ENCODE assay signal across 1 cellular context in the genomic region with DNA sequence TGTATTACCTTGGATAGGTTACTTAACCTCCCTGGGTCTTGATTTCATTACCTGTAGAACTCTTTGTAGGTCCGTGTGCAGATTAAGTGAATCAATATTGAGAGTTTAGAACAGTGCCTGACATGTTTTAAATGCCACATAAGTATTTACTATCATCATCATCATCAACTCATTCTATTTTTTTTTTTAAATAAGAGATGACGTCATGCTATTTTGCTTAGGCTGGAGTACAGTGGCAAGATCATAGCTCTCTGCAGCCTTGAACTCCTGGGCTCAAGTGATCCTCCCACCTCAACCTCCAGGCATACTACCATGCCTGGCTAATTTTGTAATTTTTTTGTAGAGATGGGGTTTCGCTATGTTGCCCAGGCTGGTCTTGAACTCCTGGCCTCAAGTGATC.
TF ChIP-seq lines count a peak whose summit lies in the region.

No MANE protein-coding gene starts in this region.

TF ChIP-seq in GM23338, 12 proteins besides CTCF, POLR2A, EP300 and RAD21 (continued from another document):
- TF ChIP-seq, protein P1, sequence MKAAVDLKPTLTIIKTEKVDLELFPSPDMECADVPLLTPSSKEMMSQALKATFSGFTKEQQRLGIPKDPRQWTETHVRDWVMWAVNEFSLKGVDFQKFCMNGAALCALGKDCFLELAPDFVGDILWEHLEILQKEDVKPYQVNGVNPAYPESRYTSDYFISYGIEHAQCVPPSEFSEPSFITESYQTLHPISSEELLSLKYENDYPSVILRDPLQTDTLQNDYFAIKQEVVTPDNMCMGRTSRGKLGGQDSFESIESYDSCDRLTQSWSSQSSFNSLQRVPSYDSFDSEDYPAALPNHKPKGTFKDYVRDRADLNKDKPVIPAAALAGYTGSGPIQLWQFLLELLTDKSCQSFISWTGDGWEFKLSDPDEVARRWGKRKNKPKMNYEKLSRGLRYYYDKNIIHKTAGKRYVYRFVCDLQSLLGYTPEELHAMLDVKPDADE (IDR thresholded peaks at IDR 0.05): no peak
- no peak for TF ChIP-seq STAT1 (IDR thresholded peaks at IDR 0.05; ENCODE audit: unreplicated experiment)
- no peak for TF ChIP-seq POLR2AphosphoS5 (IDR thresholded peaks at IDR 0.05; ENCODE audit: low read depth)
- TF ChIP-seq, protein P2, sequence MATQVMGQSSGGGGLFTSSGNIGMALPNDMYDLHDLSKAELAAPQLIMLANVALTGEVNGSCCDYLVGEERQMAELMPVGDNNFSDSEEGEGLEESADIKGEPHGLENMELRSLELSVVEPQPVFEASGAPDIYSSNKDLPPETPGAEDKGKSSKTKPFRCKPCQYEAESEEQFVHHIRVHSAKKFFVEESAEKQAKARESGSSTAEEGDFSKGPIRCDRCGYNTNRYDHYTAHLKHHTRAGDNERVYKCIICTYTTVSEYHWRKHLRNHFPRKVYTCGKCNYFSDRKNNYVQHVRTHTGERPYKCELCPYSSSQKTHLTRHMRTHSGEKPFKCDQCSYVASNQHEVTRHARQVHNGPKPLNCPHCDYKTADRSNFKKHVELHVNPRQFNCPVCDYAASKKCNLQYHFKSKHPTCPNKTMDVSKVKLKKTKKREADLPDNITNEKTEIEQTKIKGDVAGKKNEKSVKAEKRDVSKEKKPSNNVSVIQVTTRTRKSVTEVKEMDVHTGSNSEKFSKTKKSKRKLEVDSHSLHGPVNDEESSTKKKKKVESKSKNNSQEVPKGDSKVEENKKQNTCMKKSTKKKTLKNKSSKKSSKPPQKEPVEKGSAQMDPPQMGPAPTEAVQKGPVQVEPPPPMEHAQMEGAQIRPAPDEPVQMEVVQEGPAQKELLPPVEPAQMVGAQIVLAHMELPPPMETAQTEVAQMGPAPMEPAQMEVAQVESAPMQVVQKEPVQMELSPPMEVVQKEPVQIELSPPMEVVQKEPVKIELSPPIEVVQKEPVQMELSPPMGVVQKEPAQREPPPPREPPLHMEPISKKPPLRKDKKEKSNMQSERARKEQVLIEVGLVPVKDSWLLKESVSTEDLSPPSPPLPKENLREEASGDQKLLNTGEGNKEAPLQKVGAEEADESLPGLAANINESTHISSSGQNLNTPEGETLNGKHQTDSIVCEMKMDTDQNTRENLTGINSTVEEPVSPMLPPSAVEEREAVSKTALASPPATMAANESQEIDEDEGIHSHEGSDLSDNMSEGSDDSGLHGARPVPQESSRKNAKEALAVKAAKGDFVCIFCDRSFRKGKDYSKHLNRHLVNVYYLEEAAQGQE (IDR thresholded peaks at IDR 0.05; ENCODE audit: unreplicated experiment): no peak
- no peak for TF ChIP-seq ZNF331 (CRISPR knock-in tag; IDR thresholded peaks at IDR 0.05; ENCODE audit: low read depth)
- no peak for TF ChIP-seq ZNF114 (CRISPR knock-in tag; IDR thresholded peaks at IDR 0.05)
- no peak for TF ChIP-seq EZH2 (IDR thresholded peaks at IDR 0.05; ENCODE audit: low read depth, unreplicated experiment)
- TF ChIP-seq CREB1 (CRISPR knock-in tag; IDR thresholded peaks at IDR 0.05; ENCODE audit: low read depth): no peak
- TF ChIP-seq, protein P3, sequence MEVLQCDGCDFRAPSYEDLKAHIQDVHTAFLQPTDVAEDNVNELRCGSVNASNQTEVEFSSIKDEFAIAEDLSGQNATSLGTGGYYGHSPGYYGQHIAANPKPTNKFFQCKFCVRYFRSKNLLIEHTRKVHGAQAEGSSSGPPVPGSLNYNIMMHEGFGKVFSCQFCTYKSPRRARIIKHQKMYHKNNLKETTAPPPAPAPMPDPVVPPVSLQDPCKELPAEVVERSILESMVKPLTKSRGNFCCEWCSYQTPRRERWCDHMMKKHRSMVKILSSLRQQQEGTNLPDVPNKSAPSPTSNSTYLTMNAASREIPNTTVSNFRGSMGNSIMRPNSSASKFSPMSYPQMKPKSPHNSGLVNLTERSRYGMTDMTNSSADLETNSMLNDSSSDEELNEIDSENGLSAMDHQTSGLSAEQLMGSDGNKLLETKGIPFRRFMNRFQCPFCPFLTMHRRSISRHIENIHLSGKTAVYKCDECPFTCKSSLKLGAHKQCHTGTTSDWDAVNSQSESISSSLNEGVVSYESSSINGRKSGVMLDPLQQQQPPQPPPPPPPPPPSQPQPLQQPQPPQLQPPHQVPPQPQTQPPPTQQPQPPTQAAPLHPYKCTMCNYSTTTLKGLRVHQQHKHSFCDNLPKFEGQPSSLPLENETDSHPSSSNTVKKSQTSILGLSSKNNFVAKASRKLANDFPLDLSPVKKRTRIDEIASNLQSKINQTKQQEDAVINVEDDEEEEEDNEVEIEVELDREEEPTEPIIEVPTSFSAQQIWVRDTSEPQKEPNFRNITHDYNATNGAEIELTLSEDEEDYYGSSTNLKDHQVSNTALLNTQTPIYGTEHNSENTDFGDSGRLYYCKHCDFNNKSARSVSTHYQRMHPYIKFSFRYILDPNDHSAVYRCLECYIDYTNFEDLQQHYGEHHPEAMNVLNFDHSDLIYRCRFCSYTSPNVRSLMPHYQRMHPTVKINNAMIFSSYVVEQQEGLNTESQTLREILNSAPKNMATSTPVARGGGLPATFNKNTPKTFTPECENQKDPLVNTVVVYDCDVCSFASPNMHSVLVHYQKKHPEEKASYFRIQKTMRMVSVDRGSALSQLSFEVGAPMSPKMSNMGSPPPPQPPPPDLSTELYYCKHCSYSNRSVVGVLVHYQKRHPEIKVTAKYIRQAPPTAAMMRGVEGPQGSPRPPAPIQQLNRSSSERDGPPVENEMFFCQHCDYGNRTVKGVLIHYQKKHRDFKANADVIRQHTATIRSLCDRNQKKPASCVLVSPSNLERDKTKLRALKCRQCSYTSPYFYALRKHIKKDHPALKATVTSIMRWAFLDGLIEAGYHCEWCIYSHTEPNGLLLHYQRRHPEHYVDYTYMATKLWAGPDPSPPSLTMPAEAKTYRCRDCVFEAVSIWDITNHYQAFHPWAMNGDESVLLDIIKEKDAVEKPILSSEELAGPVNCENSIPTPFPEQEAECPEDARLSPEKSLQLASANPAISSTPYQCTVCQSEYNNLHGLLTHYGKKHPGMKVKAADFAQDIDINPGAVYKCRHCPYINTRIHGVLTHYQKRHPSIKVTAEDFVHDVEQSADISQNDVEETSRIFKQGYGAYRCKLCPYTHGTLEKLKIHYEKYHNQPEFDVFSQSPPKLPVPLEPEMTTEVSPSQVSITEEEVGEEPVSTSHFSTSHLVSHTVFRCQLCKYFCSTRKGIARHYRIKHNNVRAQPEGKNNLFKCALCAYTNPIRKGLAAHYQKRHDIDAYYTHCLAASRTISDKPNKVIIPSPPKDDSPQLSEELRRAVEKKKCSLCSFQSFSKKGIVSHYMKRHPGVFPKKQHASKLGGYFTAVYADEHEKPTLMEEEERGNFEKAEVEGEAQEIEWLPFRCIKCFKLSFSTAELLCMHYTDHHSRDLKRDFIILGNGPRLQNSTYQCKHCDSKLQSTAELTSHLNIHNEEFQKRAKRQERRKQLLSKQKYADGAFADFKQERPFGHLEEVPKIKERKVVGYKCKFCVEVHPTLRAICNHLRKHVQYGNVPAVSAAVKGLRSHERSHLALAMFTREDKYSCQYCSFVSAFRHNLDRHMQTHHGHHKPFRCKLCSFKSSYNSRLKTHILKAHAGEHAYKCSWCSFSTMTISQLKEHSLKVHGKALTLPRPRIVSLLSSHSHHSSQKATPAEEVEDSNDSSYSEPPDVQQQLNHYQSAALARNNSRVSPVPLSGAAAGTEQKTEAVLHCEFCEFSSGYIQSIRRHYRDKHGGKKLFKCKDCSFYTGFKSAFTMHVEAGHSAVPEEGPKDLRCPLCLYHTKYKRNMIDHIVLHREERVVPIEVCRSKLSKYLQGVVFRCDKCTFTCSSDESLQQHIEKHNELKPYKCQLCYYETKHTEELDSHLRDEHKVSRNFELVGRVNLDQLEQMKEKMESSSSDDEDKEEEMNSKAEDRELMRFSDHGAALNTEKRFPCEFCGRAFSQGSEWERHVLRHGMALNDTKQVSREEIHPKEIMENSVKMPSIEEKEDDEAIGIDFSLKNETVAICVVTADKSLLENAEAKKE (CRISPR knock-in tag; IDR thresholded peaks at IDR 0.05): no peak
